16 cellular contexts compared by ENCODE assay signal in the genomic region with DNA sequence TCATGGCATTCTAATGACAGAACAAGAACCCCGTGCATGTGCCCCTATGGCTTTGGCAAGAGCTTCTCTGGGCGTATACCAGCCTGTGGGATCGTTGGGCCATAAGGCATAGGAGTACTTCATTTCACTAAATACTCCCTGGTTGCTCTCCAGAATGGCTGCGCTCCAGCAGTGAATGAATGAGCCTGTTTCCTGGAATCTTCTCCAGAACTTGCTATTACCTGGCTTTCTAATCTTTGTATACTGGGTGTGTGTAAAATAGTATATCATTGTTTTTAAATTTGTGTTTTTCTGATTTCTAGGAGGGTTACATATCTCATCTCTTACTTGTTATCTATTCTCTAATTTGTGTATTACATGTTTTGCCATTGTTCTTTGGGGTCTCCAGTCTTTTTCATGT. TPM values are rescaled to one million over a fixed set of nuclear protein-coding genes. Genes with fewer than 3 reads are reported as not detected.
A peak's percentile ranks its signal among the peaks of the same experiment; 100 is the strongest.
DNase-seq lines count a peak whose midpoint lies in the region; ATAC-seq and TF ChIP-seq lines count a peak whose summit lies in the region.
"Had no signal": no experiment of that assay in that cellular context is flagged by ENCODE, and none has a peak within 500 bp of the region (broad histone marks: within the 10 kb centered on the region; RNA-seq: fewer than 3 reads in every experiment).

No MANE protein-coding gene starts in this region.

- no peaks in the 10 kb centered on the region for H3K36me3 ChIP-seq in mammary epithelial cell (ENCODE audit: insufficient read depth, low read length)
- H3K36me3 ChIP-seq in lung (ENCODE audit: control insufficient read depth in 2 of 2, insufficient read depth in 2 of 2, low read length in 2 of 2): no peaks in the 10 kb centered on the region
- H3K36me3 ChIP-seq in vagina: no peaks in the 10 kb centered on the region

- peaks cover 65% of the 10 kb centered on the region for H3K4me1 ChIP-seq in mammary epithelial cell (ENCODE audit: insufficient read depth, low read length)
- H3K4me1 ChIP-seq in lung (ENCODE audit: control insufficient read depth in 2 of 2, insufficient read depth in 2 of 2, low read length in 2 of 2): peaks cover 0 to 8% of the 10 kb centered on the region in 2 donors
- H3K4me1 ChIP-seq in vagina: peaks cover 41% of the 10 kb centered on the region

- intact Hi-C loops in activated CD8-positive, alpha-beta T cell treated with anti-CD3 and anti-CD28 coated beads for 36 hours (cut with micrococcal nuclease): loop anchor here (5.0 kb wide), 1 partner anchor 34 kb away; no protein-coding TSS in a partner anchor
- intact Hi-C loops in mammary epithelial cell (cut with micrococcal nuclease): no loop called here
- intact Hi-C loops in vagina (cut with DNase I): no loop called here
- intact Hi-C loops in activated naive CD4-positive, alpha-beta T cell treated with anti-CD3 and anti-CD28 coated beads for 36 hours (cut with micrococcal nuclease): no loop called here

- dilution Hi-C loops in mammary epithelial cell (cut with HindIII; ENCODE audit: low sequenced_read_pairs): no loop called here

- peak overlapping the region; percentile 0 for H3K4me2 ChIP-seq in mammary epithelial cell (ENCODE audit: insufficient read depth, low read depth, low read length)

- BruUV-seq in mammary epithelial cell (replicated peaks; lab: Mats Ljungman, UMichigan): no TSS peak

- H3K27ac Mint-ChIP-seq in activated CD8-positive, alpha-beta T cell treated with anti-CD3 and anti-CD28 coated beads, Interleukin-2, amount 10 ng/mL, durations not matched to agents 7 days and 5 days: no peak overlapping the region
- H3K27ac Mint-ChIP-seq in activated CD8-positive, alpha-beta T cell treated with anti-CD3 and anti-CD28 coated beads for 36 hours: no peak overlapping the region
- H3K27ac Mint-ChIP-seq in activated naive CD4-positive, alpha-beta T cell treated with anti-CD3 and anti-CD28 coated beads for 36 hours: no peak overlapping the region

- H3K9me3 Mint-ChIP-seq in activated CD8-positive, alpha-beta T cell treated with anti-CD3 and anti-CD28 coated beads, Interleukin-2, amount 10 ng/mL, durations not matched to agents 7 days and 5 days (ENCODE audit: insufficient read depth): no peaks in the 10 kb centered on the region
- H3K9me3 Mint-ChIP-seq in activated CD8-positive, alpha-beta T cell treated with anti-CD3 and anti-CD28 coated beads for 36 hours: no peaks in the 10 kb centered on the region
- H3K9me3 Mint-ChIP-seq in activated naive CD4-positive, alpha-beta T cell treated with anti-CD3 and anti-CD28 coated beads for 36 hours: no peaks in the 10 kb centered on the region

- no peak overlapping the region for H3K4me3 Mint-ChIP-seq in activated CD8-positive, alpha-beta T cell treated with anti-CD3 and anti-CD28 coated beads, Interleukin-2, amount 10 ng/mL, durations not matched to agents 7 days and 5 days
- H3K4me3 Mint-ChIP-seq in activated CD8-positive, alpha-beta T cell treated with anti-CD3 and anti-CD28 coated beads for 36 hours: no peak overlapping the region
- H3K4me3 Mint-ChIP-seq in activated naive CD4-positive, alpha-beta T cell treated with anti-CD3 and anti-CD28 coated beads for 36 hours: no peak overlapping the region
- H3K4me3 Mint-ChIP-seq: CD14-positive monocyte had no signal

- H3K79me2 ChIP-seq in mammary epithelial cell (ENCODE audit: insufficient read depth, low read length): no peaks in the 10 kb centered on the region

- H3K4me1 Mint-ChIP-seq in activated CD8-positive, alpha-beta T cell treated with anti-CD3 and anti-CD28 coated beads, Interleukin-2, amount 10 ng/mL, durations not matched to agents 7 days and 5 days (ENCODE audit: low read depth): peaks cover 33% of the 10 kb centered on the region
- peaks cover 24% of the 10 kb centered on the region for H3K4me1 Mint-ChIP-seq in activated CD8-positive, alpha-beta T cell treated with anti-CD3 and anti-CD28 coated beads for 36 hours (ENCODE audit: low read depth)
- peaks cover 23% of the 10 kb centered on the region for H3K4me1 Mint-ChIP-seq in activated naive CD4-positive, alpha-beta T cell treated with anti-CD3 and anti-CD28 coated beads for 36 hours (ENCODE audit: low read depth)

- no peak overlapping the region for H3K9ac ChIP-seq in mammary epithelial cell (ENCODE audit: insufficient read depth, low read length)

- no peak for TF ChIP-seq CTCF in activated CD8-positive, alpha-beta T cell treated with anti-CD3 and anti-CD28 coated beads for 36 hours (IDR thresholded peaks at IDR 0.05)
- no peak for TF ChIP-seq CTCF in mammary epithelial cell (conservative IDR thresholded peaks at IDR 0.05 in 1 of 2, IDR thresholded peaks at IDR 0.05 in 1 of 2; ENCODE audit: extremely low read depth in 1 of 2, insufficient read depth in 1 of 2, low read depth in 1 of 2, low read length in 2 of 2)
- no peak for TF ChIP-seq CTCF in lung (IDR thresholded peaks at IDR 0.05; ENCODE audit: control extremely low read depth, extremely low read depth)
- no peak for TF ChIP-seq CTCF in vagina (IDR thresholded peaks at IDR 0.05)

- no peak for TF ChIP-seq POLR2A in vagina (IDR thresholded peaks at IDR 0.05)

- peak; percentile 8 for DNase-seq in activated CD8-positive, alpha-beta T cell treated with anti-CD3 and anti-CD28 coated beads, Interleukin-2, amount 10 ng/mL, durations not matched to agents 7 days and 5 days
- no peak for DNase-seq in activated CD8-positive, alpha-beta T cell treated with anti-CD3 and anti-CD28 coated beads for 36 hours
- no peak for DNase-seq in mammary epithelial cell
- DNase-seq in lung (ENCODE audit: low spot score): peak; percentile 21
- peak in 1 of 2 donors; percentile 25 for DNase-seq in vagina (ENCODE audit: extremely low spot score in 2 of 2)
- no peak for DNase-seq in NCI-H2029 treated with DMSO at 0.1 percent for 48 hours (lab: John Stamatoyannopoulos, UW)
- DNase-seq in activated naive CD4-positive, alpha-beta T cell treated with anti-CD3 and anti-CD28 coated beads for 36 hours: no peak
- DNase-seq: 8988T, DMS79 treated with DMSO at 0.1 percent for 48 hours, KG1, NCI-H187, NCI-H2227 treated with DMSO at 0.1 percent for 48 hours, NCI-H524 treated with DMSO at 0.1 percent for 48 hours had no signal

- CTCF ChIA-PET in activated CD8-positive, alpha-beta T cell treated with anti-CD3 and anti-CD28 coated beads, Interleukin-2, amount 10 ng/mL, durations not matched to agents 7 days and 5 days (lab: Charles Lee): interaction anchor here (0.9 kb wide), 1 partner anchor 68 kb away, joined by 3 read pairs; no protein-coding TSS in a partner anchor
- CTCF ChIA-PET in activated CD8-positive, alpha-beta T cell treated with anti-CD3 and anti-CD28 coated beads for 36 hours (lab: Charles Lee): no interaction called here
- CTCF ChIA-PET in mammary epithelial cell (lab: Charles Lee; ENCODE audit: low non-redundant PET): no interaction called here
- CTCF ChIA-PET in activated naive CD4-positive, alpha-beta T cell treated with anti-CD3 and anti-CD28 coated beads for 36 hours (lab: Charles Lee): no interaction called here

- in situ Hi-C loops in mammary epithelial cell (cut with MboI; ENCODE audit: low sequenced_read_pairs in 2 of 2): no loop called here

- no peak overlapping the region for H3K4me3 ChIP-seq in mammary epithelial cell (replicated peaks in 1 of 3; ENCODE audit: insufficient read depth in 1 of 3, low read depth in 2 of 3, low read length in 3 of 3)
- no peak overlapping the region for H3K4me3 ChIP-seq in lung
- H3K4me3 ChIP-seq in vagina: no peak overlapping the region

- 95% methylated on average over 4 of the region's 4 CpGs for WGBS in mammary epithelial cell (ENCODE audit: low coverage, missing lambda C conversion rate)
- 97% methylated on average over 4 of the region's 4 CpGs for WGBS in lung, 2 donors

- peaks cover 2% of the 10 kb centered on the region for H3K36me3 Mint-ChIP-seq in activated CD8-positive, alpha-beta T cell treated with anti-CD3 and anti-CD28 coated beads, Interleukin-2, amount 10 ng/mL, durations not matched to agents 7 days and 5 days (ENCODE audit: low read depth)
- no peaks in the 10 kb centered on the region for H3K36me3 Mint-ChIP-seq in activated CD8-positive, alpha-beta T cell treated with anti-CD3 and anti-CD28 coated beads for 36 hours (ENCODE audit: low read depth)
- no peaks in the 10 kb centered on the region for H3K36me3 Mint-ChIP-seq in activated naive CD4-positive, alpha-beta T cell treated with anti-CD3 and anti-CD28 coated beads for 36 hours (ENCODE audit: low read depth)
- H3K36me3 Mint-ChIP-seq: CD14-positive monocyte had no signal

- H3K27ac ChIP-seq in mammary epithelial cell (ENCODE audit: insufficient read depth, low read depth, low read length) (peak overlapping the region; percentile 96), lung (ENCODE audit: low read depth in 1 of 2, low read length in 1 of 2) (no peak overlapping the region), vagina (peak overlapping the region; percentile 12)

- H3K27me3 ChIP-seq in mammary epithelial cell (ENCODE audit: insufficient read depth, low read length): no peaks in the 10 kb centered on the region
- no peaks in the 10 kb centered on the region for H3K27me3 ChIP-seq in lung (ENCODE audit: control insufficient read depth, insufficient read depth)
- no peaks in the 10 kb centered on the region for H3K27me3 ChIP-seq in vagina

- peaks cover 30% of the 10 kb centered on the region for H3K27me3 Mint-ChIP-seq in activated CD8-positive, alpha-beta T cell treated with anti-CD3 and anti-CD28 coated beads, Interleukin-2, amount 10 ng/mL, durations not matched to agents 7 days and 5 days (ENCODE audit: low read depth)
- H3K27me3 Mint-ChIP-seq in activated CD8-positive, alpha-beta T cell treated with anti-CD3 and anti-CD28 coated beads for 36 hours: peaks cover 3% of the 10 kb centered on the region
- no peaks in the 10 kb centered on the region for H3K27me3 Mint-ChIP-seq in activated naive CD4-positive, alpha-beta T cell treated with anti-CD3 and anti-CD28 coated beads for 36 hours (ENCODE audit: low read depth)

- ATAC-seq in activated CD8-positive, alpha-beta T cell treated with anti-CD3 and anti-CD28 coated beads, Interleukin-2, amount 10 ng/mL, durations not matched to agents 7 days and 5 days: no peak
- ATAC-seq in activated CD8-positive, alpha-beta T cell treated with anti-CD3 and anti-CD28 coated beads for 36 hours: no peak
- no peak for ATAC-seq in lung (ENCODE audit: insufficient read depth, low FRiP score)
- ATAC-seq in HG03095 (IDR thresholded peaks at IDR 0.05; ENCODE audit: unreplicated experiment): no peak
- ATAC-seq: HepG2 had no signal

- H4K20me1 ChIP-seq in mammary epithelial cell (ENCODE audit: insufficient read depth, low read length): no peaks in the 10 kb centered on the region

- H2AFZ ChIP-seq in mammary epithelial cell (ENCODE audit: low read depth, low read length): peak overlapping the region; percentile 45

- H3K9me3 ChIP-seq in mammary epithelial cell (replicated peaks; ENCODE audit: insufficient read depth, low read length) (no peaks in the 10 kb centered on the region), lung (ENCODE audit: control insufficient read depth in 2 of 2, insufficient read depth in 1 of 2, low read length in 1 of 2) (peaks cover 0 to 6% of the 10 kb centered on the region in 2 donors), vagina (no peaks in the 10 kb centered on the region)

- POLR2A ChIA-PET in activated CD8-positive, alpha-beta T cell treated with anti-CD3 and anti-CD28 coated beads, Interleukin-2, amount 10 ng/mL, durations not matched to agents 7 days and 5 days (lab: Charles Lee): no interaction called here
- POLR2A ChIA-PET in activated CD8-positive, alpha-beta T cell treated with anti-CD3 and anti-CD28 coated beads for 36 hours (lab: Charles Lee): no interaction called here

RNA-seq across cellular contexts. Expression of gene EMP1, which starts 28.6 kb away (rescaled TPM):
- total RNA-seq in activated CD8-positive, alpha-beta T cell treated with anti-CD3 and anti-CD28 coated beads, Interleukin-2, amount 10 ng/mL, durations not matched to agents 7 days and 5 days: 1 to 10 TPM; 4.4 to 7.6 TPM
- total RNA-seq in activated CD8-positive, alpha-beta T cell treated with anti-CD3 and anti-CD28 coated beads for 36 hours: 1 to 10 TPM; 3.1 to 3.6 TPM
- 100 to 1,000 TPM in 1 of 2 donors, 10 to 100 TPM in 1; 33.7 to 204 TPM for total RNA-seq in mammary epithelial cell
- polyA plus RNA-seq in mammary epithelial cell: 309 TPM
- 450 TPM for polyA minus RNA-seq in mammary epithelial cell
- 100 to 1,000 TPM in 1 of 2 donors, 10 to 100 TPM in 1; 67.5 to 348 TPM for total RNA-seq in lung
- 100 to 1,000 TPM in 1 of 2 donors, 10 to 100 TPM in 1; 91.7 to 243 TPM for polyA plus RNA-seq in lung
- 675 TPM for total RNA-seq in vagina
- total RNA-seq in activated naive CD4-positive, alpha-beta T cell treated with anti-CD3 and anti-CD28 coated beads for 36 hours: 1 to 10 TPM; 3.0 to 4.0 TPM

Comparison
In these comparisons a context has a peak if more than half of its experiments do, and no peak if none do; other contexts are left out.
1. DNase-seq: peak in activated CD8-positive, alpha-beta T cell treated with anti-CD3 and anti-CD28 coated beads, Interleukin-2, amount 10 ng/mL, durations not matched to agents 7 days and 5 days (single experiment) and lung (single experiment); none in activated CD8-positive, alpha-beta T cell treated with anti-CD3 and anti-CD28 coated beads for 36 hours (single experiment), mammary epithelial cell (single experiment), NCI-H2029 treated with DMSO at 0.1 percent for 48 hours (single experiment) and activated naive CD4-positive, alpha-beta T cell treated with anti-CD3 and anti-CD28 coated beads for 36 hours (single experiment).
2. H3K27ac ChIP-seq: peak in mammary epithelial cell (single experiment) and vagina (single experiment); none in lung (0 of 2).
3. RNA of gene EMP1, which starts 28.6 kb away (total RNA-seq): 675 TPM in vagina (single experiment), 67.5 to 348 TPM in lung and 33.7 to 204 TPM in mammary epithelial cell; 4.4 to 7.6 TPM in activated CD8-positive, alpha-beta T cell treated with anti-CD3 and anti-CD28 coated beads, Interleukin-2, amount 10 ng/mL, durations not matched to agents 7 days and 5 days, 3.0 to 4.0 TPM in activated naive CD4-positive, alpha-beta T cell treated with anti-CD3 and anti-CD28 coated beads for 36 hours and 3.1 to 3.6 TPM in activated CD8-positive, alpha-beta T cell treated with anti-CD3 and anti-CD28 coated beads for 36 hours; every median in the first group is over 4 times any median in the second.